In genomic region chr3:101513419-101513986, GRCh38 we compare ENCODE assay signal across 8 cellular contexts. TPM values are rescaled to one million over a fixed set of nuclear protein-coding genes. Genes with fewer than 3 reads are reported as not detected.
DNase-seq lines count a peak whose midpoint lies in the region; ATAC-seq and TF ChIP-seq lines count a peak whose summit lies in the region.

No MANE protein-coding gene starts in this region.

- H3K27me3 Mint-ChIP-seq in mesothelial cell of epicardium (ENCODE audit: low read depth) = peaks cover 8% of the 10 kb centered on the region

- H3K27ac ChIP-seq in coronary artery = peak overlapping the region; percentile 94 to 96

- peaks cover 32% of the 10 kb centered on the region for H3K4me1 Mint-ChIP-seq in mesothelial cell of epicardium

- H3K36me3 Mint-ChIP-seq in mesothelial cell of epicardium = peaks cover 4% of the 10 kb centered on the region

- no peak for TF ChIP-seq CTCF in coronary artery (IDR thresholded peaks at IDR 0.05)
- no peak for TF ChIP-seq CTCF in mesothelial cell of epicardium (IDR thresholded peaks at IDR 0.05; ENCODE audit: unreplicated experiment)

- ATAC-seq in HG02623 (IDR thresholded peaks at IDR 0.05; ENCODE audit: unreplicated experiment) = peak; percentile 26

- peak overlapping the region; percentile 97 for H3K4me3 ChIP-seq in coronary artery

- H3K9me3 Mint-ChIP-seq in mesothelial cell of epicardium = no peaks in the 10 kb centered on the region

- H3K27ac Mint-ChIP-seq in mesothelial cell of epicardium = peak overlapping the region; percentile 99

- H3K4me3 Mint-ChIP-seq in mesothelial cell of epicardium = peak overlapping the region; percentile 96

- peak; percentile 43 for DNase-seq in NCI-H82 (lab: John Stamatoyannopoulos, UW)
- no peak for DNase-seq in NCI-H82 treated with DMSO at 0.1 percent for 48 hours (lab: John Stamatoyannopoulos, UW; ENCODE audit: unreplicated experiment)
- peak; percentile 61 for DNase-seq in OCI-M1 (lab: John Stamatoyannopoulos, UW)
- DNase-seq in coronary artery (ENCODE audit: low spot score) = no peak
- DNase-seq in mesothelial cell of epicardium (ENCODE audit: low spot score in 2 of 2, unreplicated experiment in 2 of 2) = no peak
- DNase-seq in NCI-H1417 treated with DMSO at 0.1 percent for 48 hours (lab: John Stamatoyannopoulos, UW) = no peak
- no peak for DNase-seq in activated effector memory CD4-positive, alpha-beta T cell treated with Interleukin-2 at 50 U/mL for 16 hours

RNA-seq across cellular contexts. Expression of gene SENP7, which starts 0.5 kb away (rescaled TPM):
- 56.2 to 59.1 TPM (median 56.3 TPM) in 3 replicates for total RNA-seq in mesothelial cell of epicardium

RNA-seq across cellular contexts. Expression of gene TRMT10C, which starts 48.2 kb away (rescaled TPM):
- 26.1 to 29.2 TPM (median 26.3 TPM) in 3 replicates for total RNA-seq in mesothelial cell of epicardium

Comparison
In these comparisons a context has a peak if more than half of its experiments do, and no peak if none do; other contexts are left out.
1. DNase-seq: peak in NCI-H82 (single experiment) and OCI-M1 (single experiment); none in NCI-H82 treated with DMSO at 0.1 percent for 48 hours (single experiment), coronary artery (single experiment), mesothelial cell of epicardium (0 of 2), NCI-H1417 treated with DMSO at 0.1 percent for 48 hours (single experiment) and activated effector memory CD4-positive, alpha-beta T cell treated with Interleukin-2 at 50 U/mL for 16 hours (single experiment).